25 cellular contexts compared by ENCODE assay signal in genomic region chr2:192424243-192424642, GRCh38.
"Had no signal": no experiment of that assay in that cellular context is flagged by ENCODE, and none has a peak within 500 bp of the region (broad histone marks: within the 10 kb centered on the region; RNA-seq: fewer than 3 reads in every experiment).

No MANE protein-coding gene starts in this region.

- FAIRE-seq: urothelium cell line had no signal

- H3K79me2 ChIP-seq: parathyroid adenoma had no signal

- H3K9ac ChIP-seq: neural progenitor cell, parathyroid adenoma had no signal

- H3K4me1 ChIP-seq: neural progenitor cell, parathyroid adenoma, psoas muscle, stomach, thyroid gland, tibial nerve, upper lobe of left lung, vagina had no signal

- H3K27ac ChIP-seq: neural progenitor cell, ovary, parathyroid adenoma, psoas muscle, skin epidermis, stomach, thoracic aorta, thyroid gland, tibial nerve, upper lobe of left lung, vagina had no signal

- H3K4me3 ChIP-seq: neural progenitor cell, ovary, psoas muscle, skin epidermis, stomach, thoracic aorta, thyroid gland, tibial nerve, upper lobe of left lung, vagina had no signal

- DNase-seq: natural killer cell; occipital lobe; ovary; posterior cingulate gyrus; psoas muscle; right cardiac atrium; stimulated activated CD4-positive, alpha-beta T cell treated with anti-CD3 and anti-CD28 coated beads, Interleukin-15, amount 100 ng/mL, for 24 hours; stimulated activated CD4-positive, alpha-beta T cell treated with anti-CD3 and anti-CD28 coated beads, Interleukin-2, amount 100 ng/mL, for 24 hours; stimulated activated CD4-positive, alpha-beta T cell treated with anti-CD3 and anti-CD28 coated beads, Interleukin-2, amount 100 ng/mL, for 48 hours; stimulated activated CD4-positive, alpha-beta T cell treated with anti-CD3 and anti-CD28 coated beads, Interleukin-4, amount 100 ng/mL, for 24 hours; stimulated activated naive B cell treated with anti-CD40 and anti-IgM and Interleukin-4, amounts not matched to agents 10 μg/mL and 1 μg/mL and 100 μg/mL, for 72 hours; stimulated activated naive CD4-positive, alpha-beta T cell treated with Interleukin-2 at 50 U/mL for 16 hours; stomach; thyroid gland; trophoblast cell; upper lobe of left lung had no signal

- H3K9me3 ChIP-seq: ovary, psoas muscle, thoracic aorta, thyroid gland, tibial nerve, upper lobe of left lung, vagina had no signal

- ATAC-seq: natural killer cell; psoas muscle; right cardiac atrium; sciatic nerve; stimulated activated effector memory CD8-positive, alpha-beta T cell treated with anti-CD3 and anti-CD28 coated beads, Interleukin-12 subunit alpha, Interleukin-12 subunit beta, amount 100 ng/mL, for 72 hours; stimulated activated naive B cell treated with anti-CD40 and anti-IgM and Interleukin-4, amounts not matched to agents 10 μg/mL and 1 μg/mL and 100 μg/mL, for 72 hours had no signal

- H3K27me3 ChIP-seq: neural progenitor cell, ovary, stomach, thyroid gland, tibial nerve, upper lobe of left lung, vagina had no signal

- H2AFZ ChIP-seq: neural progenitor cell, parathyroid adenoma had no signal

- H3K36me3 ChIP-seq: neural progenitor cell, ovary, stomach, thoracic aorta, thyroid gland, tibial nerve, upper lobe of left lung, vagina had no signal

- H3K4me2 ChIP-seq: neural progenitor cell had no signal
